ENCODE assay signal across 1 cellular context in the genomic region with DNA sequence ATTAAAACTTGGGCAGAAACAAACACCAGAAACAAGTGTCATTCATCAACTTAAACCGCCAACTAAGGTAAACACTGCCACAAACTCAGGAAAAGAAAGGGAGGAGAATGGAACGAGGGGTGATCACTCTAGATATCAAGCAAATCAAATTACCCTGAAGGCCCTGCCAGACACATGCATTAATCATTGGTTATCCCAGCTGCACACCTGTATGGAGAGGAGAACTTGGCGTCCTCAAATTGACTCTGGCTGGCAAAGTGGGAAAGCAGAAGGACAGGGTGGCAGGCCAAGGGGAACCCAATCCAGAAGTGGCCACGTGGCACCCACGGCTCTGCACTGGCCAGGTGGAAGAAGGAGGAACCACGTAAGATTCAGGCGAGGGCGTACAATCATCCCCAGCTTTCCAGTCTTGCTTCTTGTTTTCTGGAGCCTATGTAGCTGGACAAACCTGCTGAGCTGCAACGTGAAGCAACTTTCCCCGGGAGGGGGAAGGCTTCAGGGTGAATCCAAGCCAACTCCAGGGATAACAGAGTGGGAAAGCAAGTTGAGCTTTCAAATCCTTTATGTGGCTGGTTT.
TF ChIP-seq lines count a peak whose summit lies in the region.

No MANE protein-coding gene starts in this region.

TF ChIP-seq in K562, 482 proteins besides CTCF, POLR2A, EP300 and RAD21 (continued from another document and continues in another):
- TF ChIP-seq, protein P1, sequence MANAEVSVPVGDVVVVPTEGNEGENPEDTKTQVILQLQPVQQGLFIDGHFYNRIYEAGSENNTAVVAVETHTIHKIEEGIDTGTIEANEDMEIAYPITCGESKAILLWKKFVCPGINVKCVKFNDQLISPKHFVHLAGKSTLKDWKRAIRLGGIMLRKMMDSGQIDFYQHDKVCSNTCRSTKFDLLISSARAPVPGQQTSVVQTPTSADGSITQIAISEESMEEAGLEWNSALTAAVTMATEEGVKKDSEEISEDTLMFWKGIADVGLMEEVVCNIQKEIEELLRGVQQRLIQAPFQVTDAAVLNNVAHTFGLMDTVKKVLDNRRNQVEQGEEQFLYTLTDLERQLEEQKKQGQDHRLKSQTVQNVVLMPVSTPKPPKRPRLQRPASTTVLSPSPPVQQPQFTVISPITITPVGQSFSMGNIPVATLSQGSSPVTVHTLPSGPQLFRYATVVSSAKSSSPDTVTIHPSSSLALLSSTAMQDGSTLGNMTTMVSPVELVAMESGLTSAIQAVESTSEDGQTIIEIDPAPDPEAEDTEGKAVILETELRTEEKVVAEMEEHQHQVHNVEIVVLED (CRISPR knock-in tag; IDR thresholded peaks at IDR 0.05), result no peak
- no peak for TF ChIP-seq ZNF699 (CRISPR knock-in tag; IDR thresholded peaks at IDR 0.05; ENCODE audit: insufficient replicate concordance)
- TF ChIP-seq ZNF133 (CRISPR knock-in tag; IDR thresholded peaks at IDR 0.05), result no peak
- TF ChIP-seq TEAD1 (CRISPR knock-in tag; IDR thresholded peaks at IDR 0.05), result no peak; a peak in 1 of 4 replicates
- no peak for TF ChIP-seq CBX1 (IDR thresholded peaks at IDR 0.05; ENCODE audit: low read depth)
- no peak; the same call in none of the 2 replicates for TF ChIP-seq DDX20 (tag; IDR thresholded peaks at IDR 0.05; ENCODE audit: low read depth)
- no peak for TF ChIP-seq TOE1 (IDR thresholded peaks at IDR 0.05; ENCODE audit: borderline replicate concordance)
- TF ChIP-seq TOE1 (CRISPR knock-in tag; IDR thresholded peaks at IDR 0.05; ENCODE audit: borderline replicate concordance, low read depth), result no peak
- peak; percentile 80 for TF ChIP-seq DMBX1 (CRISPR knock-in tag; IDR thresholded peaks at IDR 0.05; ENCODE audit: borderline replicate concordance)
- no peak for TF ChIP-seq ETV6 (IDR thresholded peaks at IDR 0.05; ENCODE audit: borderline replicate concordance in 1 of 2, low read depth in 2 of 2, low read length in 1 of 2)
- TF ChIP-seq ETV6 (CRISPR knock-in tag; IDR thresholded peaks at IDR 0.05; ENCODE audit: borderline replicate concordance), result peak; percentile 73; the same call in 1 of the 2 replicates
- TF ChIP-seq KDM4B (IDR thresholded peaks at IDR 0.05; ENCODE audit: borderline replicate concordance in 2 of 2, low read depth in 1 of 2), result no peak
- no peak for TF ChIP-seq ZBTB7A (IDR thresholded peaks at IDR 0.05; ENCODE audit: borderline replicate concordance, control insufficient read depth, low read depth, low read length)
- no peak for TF ChIP-seq TARDBP (IDR thresholded peaks at IDR 0.05)
- no peak for TF ChIP-seq STAT5A (IDR thresholded peaks at IDR 0.05; ENCODE audit: borderline replicate concordance, low read length)
- TF ChIP-seq, protein P2, sequence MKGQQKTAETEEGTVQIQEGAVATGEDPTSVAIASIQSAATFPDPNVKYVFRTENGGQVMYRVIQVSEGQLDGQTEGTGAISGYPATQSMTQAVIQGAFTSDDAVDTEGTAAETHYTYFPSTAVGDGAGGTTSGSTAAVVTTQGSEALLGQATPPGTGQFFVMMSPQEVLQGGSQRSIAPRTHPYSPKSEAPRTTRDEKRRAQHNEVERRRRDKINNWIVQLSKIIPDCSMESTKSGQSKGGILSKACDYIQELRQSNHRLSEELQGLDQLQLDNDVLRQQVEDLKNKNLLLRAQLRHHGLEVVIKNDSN (CRISPR knock-in tag; IDR thresholded peaks at IDR 0.05), result peak; percentile 78
- TF ChIP-seq SRSF9 (IDR thresholded peaks at IDR 0.05; ENCODE audit: borderline replicate concordance, low read depth, low read length), result no peak
- no peak for TF ChIP-seq BMI1 (IDR thresholded peaks at IDR 0.05; ENCODE audit: low read length)
- no peak for TF ChIP-seq ZNF354B (CRISPR knock-in tag; IDR thresholded peaks at IDR 0.05)
- no peak for TF ChIP-seq ZNF444 (CRISPR knock-in tag; IDR thresholded peaks at IDR 0.05)
- TF ChIP-seq ZFP36 (IDR thresholded peaks at IDR 0.05; ENCODE audit: low read depth, low read length, partially characterized antibody), result no peak
- no peak for TF ChIP-seq ZNF764 (CRISPR knock-in tag; IDR thresholded peaks at IDR 0.05; ENCODE audit: low read depth)
- no peak for TF ChIP-seq RFX7 (CRISPR knock-in tag; IDR thresholded peaks at IDR 0.05)
- no peak for TF ChIP-seq ZNF431 (CRISPR knock-in tag; IDR thresholded peaks at IDR 0.05)
- no peak for TF ChIP-seq BRF2 (IDR thresholded peaks at IDR 0.05; ENCODE audit: borderline replicate concordance, insufficient read depth, insufficient read length)
- TF ChIP-seq ZNF311 (CRISPR knock-in tag; IDR thresholded peaks at IDR 0.05), result no peak
- TF ChIP-seq, protein P3, sequence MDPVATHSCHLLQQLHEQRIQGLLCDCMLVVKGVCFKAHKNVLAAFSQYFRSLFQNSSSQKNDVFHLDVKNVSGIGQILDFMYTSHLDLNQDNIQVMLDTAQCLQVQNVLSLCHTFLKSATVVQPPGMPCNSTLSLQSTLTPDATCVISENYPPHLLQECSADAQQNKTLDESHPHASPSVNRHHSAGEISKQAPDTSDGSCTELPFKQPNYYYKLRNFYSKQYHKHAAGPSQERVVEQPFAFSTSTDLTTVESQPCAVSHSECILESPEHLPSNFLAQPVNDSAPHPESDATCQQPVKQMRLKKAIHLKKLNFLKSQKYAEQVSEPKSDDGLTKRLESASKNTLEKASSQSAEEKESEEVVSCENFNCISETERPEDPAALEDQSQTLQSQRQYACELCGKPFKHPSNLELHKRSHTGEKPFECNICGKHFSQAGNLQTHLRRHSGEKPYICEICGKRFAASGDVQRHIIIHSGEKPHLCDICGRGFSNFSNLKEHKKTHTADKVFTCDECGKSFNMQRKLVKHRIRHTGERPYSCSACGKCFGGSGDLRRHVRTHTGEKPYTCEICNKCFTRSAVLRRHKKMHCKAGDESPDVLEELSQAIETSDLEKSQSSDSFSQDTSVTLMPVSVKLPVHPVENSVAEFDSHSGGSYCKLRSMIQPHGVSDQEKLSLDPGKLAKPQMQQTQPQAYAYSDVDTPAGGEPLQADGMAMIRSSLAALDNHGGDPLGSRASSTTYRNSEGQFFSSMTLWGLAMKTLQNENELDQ (CRISPR knock-in tag; IDR thresholded peaks at IDR 0.05; ENCODE audit: borderline replicate concordance), result no peak
- no peak for TF ChIP-seq ZNF165 (CRISPR knock-in tag; IDR thresholded peaks at IDR 0.05; ENCODE audit: borderline replicate concordance)
- TF ChIP-seq RAD51 (IDR thresholded peaks at IDR 0.05; ENCODE audit: borderline replicate concordance, low read depth), result peak; percentile 49
- no peak for TF ChIP-seq KAT8 (IDR thresholded peaks at IDR 0.05; ENCODE audit: low read depth)
- no peak for TF ChIP-seq CHD1 (IDR thresholded peaks at IDR 0.05; ENCODE audit: low read length)
- no peak for TF ChIP-seq RHOXF2B (CRISPR knock-in tag; conservative IDR thresholded peaks at IDR 0.05)
- no peak for TF ChIP-seq MIER1 (IDR thresholded peaks at IDR 0.05; ENCODE audit: low read depth)
- TF ChIP-seq MLX (CRISPR knock-in tag; conservative IDR thresholded peaks at IDR 0.05), result no peak
- no peak for TF ChIP-seq SRF (CRISPR knock-in tag; IDR thresholded peaks at IDR 0.05)
- no peak for TF ChIP-seq PRMT5 (CRISPR knock-in tag; IDR thresholded peaks at IDR 0.05)
- TF ChIP-seq MAFK (IDR thresholded peaks at IDR 0.05; ENCODE audit: low read length), result 0 out of 2 replicates have a peak, but pooled peaks have one; percentile 2
- TF ChIP-seq ZBTB9 (CRISPR knock-in tag; IDR thresholded peaks at IDR 0.05), result no peak; the same call in 1 of the 2 replicates
- TF ChIP-seq, protein P4, sequence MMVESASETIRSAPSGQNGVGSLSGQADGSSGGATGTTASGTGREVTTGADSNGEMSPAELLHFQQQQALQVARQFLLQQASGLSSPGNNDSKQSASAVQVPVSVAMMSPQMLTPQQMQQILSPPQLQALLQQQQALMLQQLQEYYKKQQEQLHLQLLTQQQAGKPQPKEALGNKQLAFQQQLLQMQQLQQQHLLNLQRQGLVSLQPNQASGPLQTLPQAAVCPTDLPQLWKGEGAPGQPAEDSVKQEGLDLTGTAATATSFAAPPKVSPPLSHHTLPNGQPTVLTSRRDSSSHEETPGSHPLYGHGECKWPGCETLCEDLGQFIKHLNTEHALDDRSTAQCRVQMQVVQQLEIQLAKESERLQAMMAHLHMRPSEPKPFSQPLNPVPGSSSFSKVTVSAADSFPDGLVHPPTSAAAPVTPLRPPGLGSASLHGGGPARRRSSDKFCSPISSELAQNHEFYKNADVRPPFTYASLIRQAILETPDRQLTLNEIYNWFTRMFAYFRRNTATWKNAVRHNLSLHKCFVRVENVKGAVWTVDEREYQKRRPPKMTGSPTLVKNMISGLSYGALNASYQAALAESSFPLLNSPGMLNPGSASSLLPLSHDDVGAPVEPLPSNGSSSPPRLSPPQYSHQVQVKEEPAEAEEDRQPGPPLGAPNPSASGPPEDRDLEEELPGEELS (CRISPR knock-in tag; IDR thresholded peaks at IDR 0.05; ENCODE audit: borderline replicate concordance), result no peak
- peak; percentile 63; the same call in 1 of the 2 replicates for TF ChIP-seq CTBP1 (IDR thresholded peaks at IDR 0.05; ENCODE audit: borderline replicate concordance)
- TF ChIP-seq RBM14 (IDR thresholded peaks at IDR 0.05; ENCODE audit: borderline replicate concordance, insufficient read depth, low read depth, low read length), result no peak
- TF ChIP-seq, protein P5, sequence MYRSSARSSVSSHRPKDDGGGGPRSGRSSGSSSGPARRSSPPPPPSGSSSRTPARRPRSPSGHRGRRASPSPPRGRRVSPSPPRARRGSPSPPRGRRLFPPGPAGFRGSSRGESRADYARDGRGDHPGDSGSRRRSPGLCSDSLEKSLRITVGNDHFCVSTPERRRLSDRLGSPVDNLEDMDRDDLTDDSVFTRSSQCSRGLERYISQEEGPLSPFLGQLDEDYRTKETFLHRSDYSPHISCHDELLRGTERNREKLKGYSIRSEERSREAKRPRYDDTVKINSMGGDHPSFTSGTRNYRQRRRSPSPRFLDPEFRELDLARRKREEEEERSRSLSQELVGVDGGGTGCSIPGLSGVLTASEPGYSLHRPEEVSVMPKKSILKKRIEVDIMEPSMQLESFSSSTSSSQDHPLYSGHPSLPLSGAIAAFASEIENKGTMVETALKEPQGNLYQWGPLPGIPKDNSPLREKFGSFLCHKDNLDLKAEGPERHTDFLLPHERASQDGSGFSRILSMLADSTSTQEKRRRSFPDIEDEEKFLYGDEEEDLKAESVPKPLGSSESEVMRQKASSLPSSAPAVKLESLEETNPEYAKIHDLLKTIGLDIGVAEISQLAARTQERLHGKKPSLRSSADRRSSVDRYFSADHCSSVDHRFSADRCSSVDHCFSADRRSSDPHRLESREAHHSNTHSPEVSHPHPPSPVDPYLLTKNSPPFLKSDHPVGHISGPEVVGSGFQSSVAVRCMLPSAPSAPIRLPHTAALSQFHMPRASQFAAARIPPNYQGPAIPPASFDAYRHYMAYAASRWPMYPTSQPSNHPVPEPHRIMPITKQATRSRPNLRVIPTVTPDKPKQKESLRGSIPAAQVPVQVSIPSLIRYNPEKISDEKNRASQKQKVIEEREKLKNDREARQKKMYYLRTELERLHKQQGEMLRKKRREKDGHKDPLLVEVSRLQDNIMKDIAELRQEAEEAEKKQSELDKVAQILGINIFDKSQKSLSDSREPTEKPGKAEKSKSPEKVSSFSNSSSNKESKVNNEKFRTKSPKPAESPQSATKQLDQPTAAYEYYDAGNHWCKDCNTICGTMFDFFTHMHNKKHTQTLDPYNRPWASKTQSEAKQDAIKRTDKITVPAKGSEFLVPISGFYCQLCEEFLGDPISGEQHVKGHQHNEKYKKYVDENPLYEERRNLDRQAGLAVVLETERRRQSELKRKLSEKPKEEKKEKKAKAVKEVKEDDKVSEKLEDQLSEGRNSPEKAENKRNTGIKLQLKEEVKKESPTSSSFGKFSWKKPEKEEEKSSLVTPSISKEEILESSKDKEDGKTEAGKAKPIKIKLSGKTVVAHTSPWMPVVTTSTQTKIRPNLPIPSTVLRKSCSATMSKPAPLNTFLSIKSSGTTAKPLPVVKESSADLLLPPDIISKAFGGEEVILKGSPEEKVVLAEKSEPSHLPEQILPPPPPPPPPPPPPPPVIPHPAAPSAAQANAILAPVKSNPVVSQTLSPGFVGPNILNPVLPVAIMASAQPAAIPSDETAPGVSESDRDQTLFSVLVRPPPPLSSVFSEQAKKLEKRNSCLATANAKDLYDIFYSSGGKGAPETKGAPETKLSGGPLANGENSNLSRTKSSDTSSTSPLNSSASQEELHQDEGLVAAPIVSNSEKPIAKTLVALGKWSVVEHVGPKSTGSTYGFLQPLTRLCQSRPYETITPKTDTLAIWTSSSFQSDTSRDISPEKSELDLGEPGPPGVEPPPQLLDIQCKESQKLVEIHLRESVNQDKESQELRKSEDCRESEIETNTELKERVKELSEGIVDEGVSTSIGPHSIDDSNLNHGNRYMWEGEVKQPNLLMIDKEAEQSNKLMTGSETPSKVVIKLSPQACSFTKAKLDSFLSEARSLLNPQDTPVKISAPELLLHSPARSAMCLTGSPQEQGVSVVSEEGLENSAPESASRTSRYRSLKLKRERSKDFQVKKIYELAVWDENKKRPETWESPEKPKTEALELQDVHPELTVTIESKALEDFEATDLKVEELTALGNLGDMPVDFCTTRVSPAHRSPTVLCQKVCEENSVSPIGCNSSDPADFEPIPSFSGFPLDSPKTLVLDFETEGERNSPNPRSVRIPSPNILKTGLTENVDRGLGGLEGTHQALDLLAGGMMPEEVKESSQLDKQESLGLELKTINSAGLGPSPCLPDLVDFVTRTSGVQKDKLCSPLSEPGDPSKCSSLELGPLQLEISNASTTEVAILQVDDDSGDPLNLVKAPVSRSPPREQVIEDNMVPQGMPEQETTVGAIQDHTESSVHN (IDR thresholded peaks at IDR 0.05; ENCODE audit: borderline replicate concordance in 1 of 2, low read depth in 1 of 2), result peak in 1 of 2 experiments; percentile 67; a peak in 1 of 4 replicates
- peak; percentile 56 for TF ChIP-seq SMARCE1 (IDR thresholded peaks at IDR 0.05)
- no peak for TF ChIP-seq ESRRB (CRISPR knock-in tag; IDR thresholded peaks at IDR 0.05; ENCODE audit: borderline replicate concordance)
- no peak for TF ChIP-seq KLF10 (CRISPR knock-in tag; IDR thresholded peaks at IDR 0.05)
- peak; percentile 57; the same call in 1 of the 2 replicates for TF ChIP-seq ZNF766 (CRISPR knock-in tag; conservative IDR thresholded peaks at IDR 0.05)
